ENCODE assay signal across 1 cellular context in genomic region chr19:41904118-41904870, GRCh38.
TF ChIP-seq lines count a peak whose summit lies in the region.

No MANE protein-coding gene starts in this region.

TF ChIP-seq in HepG2, 621 proteins besides CTCF, POLR2A, EP300 and RAD21 (continues in another document):
- TF ChIP-seq IRF1 (CRISPR knock-in tag; IDR thresholded peaks at IDR 0.05; ENCODE audit: low read depth) (no peak), THAP9 (CRISPR knock-in tag; IDR thresholded peaks at IDR 0.05; ENCODE audit: borderline replicate concordance) (0 out of 2 replicates have a peak, but pooled peaks have one; percentile 24), ZNF703 (CRISPR knock-in tag; IDR thresholded peaks at IDR 0.05; ENCODE audit: borderline replicate concordance) (no peak), ZFP41 (CRISPR knock-in tag; IDR thresholded peaks at IDR 0.05; ENCODE audit: borderline replicate concordance) (no peak), ZSCAN20 (CRISPR knock-in tag; IDR thresholded peaks at IDR 0.05; ENCODE audit: borderline replicate concordance) (no peak), ZNF251 (CRISPR knock-in tag; IDR thresholded peaks at IDR 0.05) (no peak), ZNF616 (CRISPR knock-in tag; IDR thresholded peaks at IDR 0.05; ENCODE audit: low read depth) (no peak), ZNF780A (CRISPR knock-in tag; IDR thresholded peaks at IDR 0.05) (no peak), ZNF781 (CRISPR knock-in tag; IDR thresholded peaks at IDR 0.05; ENCODE audit: borderline replicate concordance, not compliant biosample characterization) (no peak), AHR (CRISPR knock-in tag; IDR thresholded peaks at IDR 0.05) (no peak), LCORL (IDR thresholded peaks at IDR 0.05) (no peak), LCORL (CRISPR knock-in tag; IDR thresholded peaks at IDR 0.05) (0 out of 2 replicates have a peak, but pooled peaks have one; percentile 69), HDAC2 (CRISPR knock-in tag; IDR thresholded peaks at IDR 0.05) (peak; percentile 83), KLF16 (CRISPR knock-in tag; IDR thresholded peaks at IDR 0.05) (peak in 1 of 2 experiments; percentile 78; a peak in 2 of 4 replicates), KLF11 (CRISPR knock-in tag; IDR thresholded peaks at IDR 0.05) (no peak), ARID3A (IDR thresholded peaks at IDR 0.05; ENCODE audit: low read depth, low read length) (no peak), MYC (CRISPR knock-in tag; IDR thresholded peaks at IDR 0.05; ENCODE audit: borderline replicate concordance) (no peak), ZKSCAN8 (CRISPR knock-in tag; IDR thresholded peaks at IDR 0.05; ENCODE audit: borderline replicate concordance) (no peak; the same call in 1 of the 2 replicates), JUN (CRISPR knock-in tag; IDR thresholded peaks at IDR 0.05) (0 out of 2 replicates have a peak, but pooled peaks have one; percentile 25), PHF20 (CRISPR knock-in tag; IDR thresholded peaks at IDR 0.05) (no peak; the same call in 1 of the 2 replicates), HMG20A (CRISPR knock-in tag; IDR thresholded peaks at IDR 0.05; ENCODE audit: borderline replicate concordance) (peak; percentile 71; the same call in 1 of the 2 replicates), ZNF788 (CRISPR knock-in tag; IDR thresholded peaks at IDR 0.05; ENCODE audit: borderline replicate concordance) (peak; percentile 19; the same call in 1 of the 2 replicates), CHCHD3 (CRISPR knock-in tag; IDR thresholded peaks at IDR 0.05) (no peak), DDIT3 (CRISPR knock-in tag; IDR thresholded peaks at IDR 0.05) (no peak), JUNB (CRISPR knock-in tag; IDR thresholded peaks at IDR 0.05; ENCODE audit: borderline replicate concordance) (no peak; the same call in 1 of the 2 replicates), ZNF816 (CRISPR knock-in tag; IDR thresholded peaks at IDR 0.05; ENCODE audit: borderline replicate concordance) (no peak), ZSCAN21 (CRISPR knock-in tag; IDR thresholded peaks at IDR 0.05; ENCODE audit: borderline replicate concordance) (no peak), TBX3 (IDR thresholded peaks at IDR 0.05; ENCODE audit: borderline replicate concordance) (peak; percentile 53; the same call in 1 of the 2 replicates), SYNCRIP (IDR thresholded peaks at IDR 0.05; ENCODE audit: insufficient read depth, low read depth, low read length) (no peak), CERS6 (CRISPR knock-in tag; IDR thresholded peaks at IDR 0.05) (no peak), ZNF569 (CRISPR knock-in tag; IDR thresholded peaks at IDR 0.05; ENCODE audit: borderline replicate concordance) (no peak), NR3C1 (CRISPR knock-in tag; IDR thresholded peaks at IDR 0.05) (no peak), ZBTB7B (CRISPR knock-in tag; IDR thresholded peaks at IDR 0.05) (peak; percentile 81; the same call in 1 of the 2 replicates), HOXA7 (CRISPR knock-in tag; IDR thresholded peaks at IDR 0.05) (no peak), STAT5B (CRISPR knock-in tag; IDR thresholded peaks at IDR 0.05) (no peak), ZNF317 (CRISPR knock-in tag; IDR thresholded peaks at IDR 0.05) (peak; percentile 88), ZNF263 (CRISPR knock-in tag; IDR thresholded peaks at IDR 0.05) (no peak), MAFF (IDR thresholded peaks at IDR 0.05; ENCODE audit: low read depth, low read length) (no peak), ARNT2 (CRISPR knock-in tag; IDR thresholded peaks at IDR 0.05; ENCODE audit: low read depth) (peak; percentile 69; the same call in 1 of the 2 replicates), ZNF547 (CRISPR knock-in tag; IDR thresholded peaks at IDR 0.05) (no peak), CHD4 (IDR thresholded peaks at IDR 0.05; ENCODE audit: borderline replicate concordance, low read length) (no peak), NFRKB (IDR thresholded peaks at IDR 0.05) (no peak), ZNF350 (CRISPR knock-in tag; IDR thresholded peaks at IDR 0.05; ENCODE audit: borderline replicate concordance, low read depth) (peak; percentile 75)
- TF ChIP-seq, protein P1, sequence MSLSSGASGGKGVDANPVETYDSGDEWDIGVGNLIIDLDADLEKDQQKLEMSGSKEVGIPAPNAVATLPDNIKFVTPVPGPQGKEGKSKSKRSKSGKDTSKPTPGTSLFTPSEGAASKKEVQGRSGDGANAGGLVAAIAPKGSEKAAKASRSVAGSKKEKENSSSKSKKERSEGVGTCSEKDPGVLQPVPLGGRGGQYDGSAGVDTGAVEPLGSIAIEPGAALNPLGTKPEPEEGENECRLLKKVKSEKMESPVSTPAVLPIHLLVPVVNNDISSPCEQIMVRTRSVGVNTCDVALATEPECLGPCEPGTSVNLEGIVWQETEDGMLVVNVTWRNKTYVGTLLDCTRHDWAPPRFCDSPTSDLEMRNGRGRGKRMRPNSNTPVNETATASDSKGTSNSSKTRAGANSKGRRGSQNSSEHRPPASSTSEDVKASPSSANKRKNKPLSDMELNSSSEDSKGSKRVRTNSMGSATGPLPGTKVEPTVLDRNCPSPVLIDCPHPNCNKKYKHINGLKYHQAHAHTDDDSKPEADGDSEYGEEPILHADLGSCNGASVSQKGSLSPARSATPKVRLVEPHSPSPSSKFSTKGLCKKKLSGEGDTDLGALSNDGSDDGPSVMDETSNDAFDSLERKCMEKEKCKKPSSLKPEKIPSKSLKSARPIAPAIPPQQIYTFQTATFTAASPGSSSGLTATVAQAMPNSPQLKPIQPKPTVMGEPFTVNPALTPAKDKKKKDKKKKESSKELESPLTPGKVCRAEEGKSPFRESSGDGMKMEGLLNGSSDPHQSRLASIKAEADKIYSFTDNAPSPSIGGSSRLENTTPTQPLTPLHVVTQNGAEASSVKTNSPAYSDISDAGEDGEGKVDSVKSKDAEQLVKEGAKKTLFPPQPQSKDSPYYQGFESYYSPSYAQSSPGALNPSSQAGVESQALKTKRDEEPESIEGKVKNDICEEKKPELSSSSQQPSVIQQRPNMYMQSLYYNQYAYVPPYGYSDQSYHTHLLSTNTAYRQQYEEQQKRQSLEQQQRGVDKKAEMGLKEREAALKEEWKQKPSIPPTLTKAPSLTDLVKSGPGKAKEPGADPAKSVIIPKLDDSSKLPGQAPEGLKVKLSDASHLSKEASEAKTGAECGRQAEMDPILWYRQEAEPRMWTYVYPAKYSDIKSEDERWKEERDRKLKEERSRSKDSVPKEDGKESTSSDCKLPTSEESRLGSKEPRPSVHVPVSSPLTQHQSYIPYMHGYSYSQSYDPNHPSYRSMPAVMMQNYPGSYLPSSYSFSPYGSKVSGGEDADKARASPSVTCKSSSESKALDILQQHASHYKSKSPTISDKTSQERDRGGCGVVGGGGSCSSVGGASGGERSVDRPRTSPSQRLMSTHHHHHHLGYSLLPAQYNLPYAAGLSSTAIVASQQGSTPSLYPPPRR (CRISPR knock-in tag; IDR thresholded peaks at IDR 0.05; ENCODE audit: borderline replicate concordance), result peak; percentile 84; the same call in 1 of the 2 replicates
- TF ChIP-seq, protein P2, sequence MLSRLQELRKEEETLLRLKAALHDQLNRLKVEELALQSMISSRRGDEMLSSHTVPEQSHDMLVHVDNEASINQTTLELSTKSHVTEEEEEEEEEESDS (CRISPR knock-in tag; IDR thresholded peaks at IDR 0.05; ENCODE audit: borderline replicate concordance), result no peak
- TF ChIP-seq, protein P3, sequence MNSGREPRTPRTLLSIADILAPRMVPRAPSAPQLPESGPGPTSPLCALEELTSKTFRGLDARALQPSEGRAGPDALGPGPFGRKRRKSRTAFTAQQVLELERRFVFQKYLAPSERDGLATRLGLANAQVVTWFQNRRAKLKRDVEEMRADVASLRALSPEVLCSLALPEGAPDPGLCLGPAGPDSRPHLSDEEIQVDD (CRISPR knock-in tag; IDR thresholded peaks at IDR 0.05; ENCODE audit: borderline replicate concordance), result no peak
- TF ChIP-seq, protein P4, sequence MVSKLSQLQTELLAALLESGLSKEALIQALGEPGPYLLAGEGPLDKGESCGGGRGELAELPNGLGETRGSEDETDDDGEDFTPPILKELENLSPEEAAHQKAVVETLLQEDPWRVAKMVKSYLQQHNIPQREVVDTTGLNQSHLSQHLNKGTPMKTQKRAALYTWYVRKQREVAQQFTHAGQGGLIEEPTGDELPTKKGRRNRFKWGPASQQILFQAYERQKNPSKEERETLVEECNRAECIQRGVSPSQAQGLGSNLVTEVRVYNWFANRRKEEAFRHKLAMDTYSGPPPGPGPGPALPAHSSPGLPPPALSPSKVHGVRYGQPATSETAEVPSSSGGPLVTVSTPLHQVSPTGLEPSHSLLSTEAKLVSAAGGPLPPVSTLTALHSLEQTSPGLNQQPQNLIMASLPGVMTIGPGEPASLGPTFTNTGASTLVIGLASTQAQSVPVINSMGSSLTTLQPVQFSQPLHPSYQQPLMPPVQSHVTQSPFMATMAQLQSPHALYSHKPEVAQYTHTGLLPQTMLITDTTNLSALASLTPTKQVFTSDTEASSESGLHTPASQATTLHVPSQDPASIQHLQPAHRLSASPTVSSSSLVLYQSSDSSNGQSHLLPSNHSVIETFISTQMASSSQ (IDR thresholded peaks at IDR 0.05; ENCODE audit: low read depth), result no peak
- TF ChIP-seq, protein P4 (CRISPR knock-in tag; IDR thresholded peaks at IDR 0.05; ENCODE audit: borderline replicate concordance), result 0 out of 2 replicates have a peak, but pooled peaks have one; percentile 17
- TF ChIP-seq, protein P5, sequence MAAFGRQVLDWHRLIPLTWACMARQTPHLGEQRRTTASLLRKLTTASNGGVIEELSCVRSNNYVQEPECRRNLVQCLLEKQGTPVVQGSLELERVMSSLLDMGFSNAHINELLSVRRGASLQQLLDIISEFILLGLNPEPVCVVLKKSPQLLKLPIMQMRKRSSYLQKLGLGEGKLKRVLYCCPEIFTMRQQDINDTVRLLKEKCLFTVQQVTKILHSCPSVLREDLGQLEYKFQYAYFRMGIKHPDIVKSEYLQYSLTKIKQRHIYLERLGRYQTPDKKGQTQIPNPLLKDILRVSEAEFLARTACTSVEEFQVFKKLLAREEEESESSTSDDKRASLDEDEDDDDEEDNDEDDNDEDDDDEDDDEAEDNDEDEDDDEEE (CRISPR knock-in tag; IDR thresholded peaks at IDR 0.05), result no peak
